21 cellular contexts compared by ENCODE assay signal in the genomic region with DNA sequence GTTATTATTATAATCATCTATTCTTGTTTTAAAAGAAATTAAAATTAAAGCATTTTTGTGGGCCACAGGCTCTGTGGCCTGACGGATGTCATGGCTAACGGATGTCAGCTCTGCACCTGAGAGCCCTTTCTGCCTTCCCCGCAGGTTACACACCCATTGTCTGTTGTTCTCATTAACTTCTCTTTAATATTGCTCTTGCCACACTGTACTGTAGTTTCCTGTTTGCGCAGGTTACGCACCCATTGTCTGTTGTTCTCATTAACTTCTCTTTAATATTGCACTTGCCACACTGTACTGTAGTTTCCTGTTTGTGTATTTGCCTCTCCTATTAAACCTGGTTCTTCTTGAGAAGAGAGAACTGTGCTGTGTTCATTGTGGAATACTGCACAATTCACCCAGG.
"Had no signal": no experiment of that assay in that cellular context is flagged by ENCODE, and none has a peak within 500 bp of the region (broad histone marks: within the 10 kb centered on the region; RNA-seq: fewer than 3 reads in every experiment).

No MANE protein-coding gene starts in this region.

- H3K27me3 ChIP-seq: adrenal gland had no signal

- H3K9me3 ChIP-seq: adrenal gland, lower lobe of right lung had no signal

- FAIRE-seq: endothelial cell of umbilical vein had no signal

- H3K4me3 ChIP-seq: adrenal gland, coronary artery, lower lobe of right lung, skin epidermis had no signal

- DNase-seq: activated B cell treated with CpG ODN at 0.5 μM for 24 hours; activated CD4-positive, alpha-beta T cell treated with anti-CD3 and anti-CD28 coated beads for 48 hours; activated CD8-positive, alpha-beta T cell treated with anti-CD3 and anti-CD28 coated beads for 36 hours; activated effector memory CD4-positive, alpha-beta T cell treated with Interleukin-2 at 50 U/mL for 16 hours; activated T-cell treated with anti-CD3 and anti-CD28 coated beads, Interleukin-2, amount 50 U/mL, for 4 hours; adrenal gland; effector CD8-positive, alpha-beta T cell; foreskin fibroblast; glutamatergic neuron; lower lobe of right lung; midbrain; naive B cell; posterior cingulate gyrus; retina; stimulated activated CD4-positive, alpha-beta T cell treated with anti-CD3 and anti-CD28 coated beads, Interleukin-4, amount 100 ng/mL, for 24 hours; stimulated activated naive CD4-positive, alpha-beta T cell treated with Interleukin-2 at 50 U/mL for 16 hours; T-helper 2 cell; trophoblast cell had no signal

- H3K27ac ChIP-seq: adrenal gland, coronary artery, lower lobe of right lung had no signal

- H3K36me3 ChIP-seq: adrenal gland, lower lobe of right lung had no signal

- ATAC-seq: activated CD8-positive, alpha-beta T cell treated with anti-CD3 and anti-CD28 coated beads for 36 hours; activated T-cell treated with anti-CD3 and anti-CD28 coated beads, Interleukin-2, amount 50 U/mL, for 4 hours had no signal

- H3K4me1 ChIP-seq: adrenal gland, lower lobe of right lung had no signal
